ENCODE assay signal across 8 cellular contexts in genomic region chr2:128379021-128380005, GRCh38.
DNase-seq lines count a peak whose midpoint lies in the region; ATAC-seq and TF ChIP-seq lines count a peak whose summit lies in the region.

No MANE protein-coding gene starts in this region.

- peak; percentile 52 for ATAC-seq in esophagus mucosa
- ATAC-seq in GM18873 (IDR thresholded peaks at IDR 0.05; ENCODE audit: low FRiP score, unreplicated experiment), result no peak

- H3K9me3 ChIP-seq in A673 (ENCODE audit: low read depth, low read length, poor library complexity, severe bottlenecking), result no peaks in the 10 kb centered on the region

- intact Hi-C loops in A673 (cut with micrococcal nuclease; ENCODE audit: unreplicated experiment), result no loop called here

- no peak overlapping the region for H3K4me3 ChIP-seq in ACC112 (ENCODE audit: low read depth, low read length)
- no peak overlapping the region for H3K4me3 ChIP-seq in A673 (ENCODE audit: low read depth, low read length, poor library complexity, severe bottlenecking)

- CTCF ChIA-PET in A673 (lab: Charles Lee), result no interaction called here

- no peak for TF ChIP-seq CTCF in A673 (conservative IDR thresholded peaks at IDR 0.05; ENCODE audit: low read depth, low read length)

- DNase-seq in NCI-H446 treated with DMSO at 0.1 percent for 48 hours (lab: John Stamatoyannopoulos, UW) (peak; percentile 41), mucosa of gallbladder (ENCODE audit: low spot score) (peak; percentile 48), A673 (ENCODE audit: low spot score) (no peak), NCI-H2196 (lab: John Stamatoyannopoulos, UW; ENCODE audit: unreplicated experiment) (no peak)
- DNase-seq in activated naive CD4-positive, alpha-beta T cell treated with Interleukin-2 at 50 U/mL for 16 hours, result no peak

- no peaks in the 10 kb centered on the region for H3K79me2 ChIP-seq in ACC112 (ENCODE audit: control insufficient read depth, insufficient read depth, low read length, unreplicated experiment)

- peak overlapping the region; percentile 53 for H2AFZ ChIP-seq in ACC112 (ENCODE audit: low read length, unreplicated experiment)

- no peak overlapping the region for H3K27ac ChIP-seq in ACC112 (ENCODE audit: low read depth, low read length)
- H3K27ac ChIP-seq in A673 (ENCODE audit: low read depth, low read length, poor library complexity, severe bottlenecking), result no peak overlapping the region

- peaks cover 12% of the 10 kb centered on the region for H3K4me1 ChIP-seq in ACC112 (ENCODE audit: control insufficient read depth, insufficient read depth, low read length, unreplicated experiment)
- peaks cover 13% of the 10 kb centered on the region for H3K4me1 ChIP-seq in A673 (ENCODE audit: insufficient read depth, low read length, poor library complexity, severe bottlenecking)

- BruUV-seq in A673 (replicated peaks; lab: Mats Ljungman, UMichigan), result no TSS peak

- no peaks in the 10 kb centered on the region for H3K27me3 ChIP-seq in ACC112 (ENCODE audit: insufficient read depth, low read length)
- H3K27me3 ChIP-seq in A673 (replicated peaks; ENCODE audit: insufficient read depth, low read depth, low read length, poor library complexity), result no peaks in the 10 kb centered on the region

- POLR2A ChIA-PET in A673 (lab: Charles Lee; ENCODE audit: low non-redundant PET), result no interaction called here

- H3K36me3 ChIP-seq in ACC112 (ENCODE audit: insufficient read depth, low read length), result no peaks in the 10 kb centered on the region
- H3K36me3 ChIP-seq in A673 (ENCODE audit: insufficient read depth, low read length, poor library complexity, severe bottlenecking), result no peaks in the 10 kb centered on the region

Comparison
In these comparisons a context has a peak if more than half of its experiments do, and no peak if none do; other contexts are left out.
1. DNase-seq: peak in NCI-H446 treated with DMSO at 0.1 percent for 48 hours (single experiment) and mucosa of gallbladder (single experiment); none in A673 (single experiment), NCI-H2196 (single experiment) and activated naive CD4-positive, alpha-beta T cell treated with Interleukin-2 at 50 U/mL for 16 hours (single experiment).